In genomic region chr5:144170276-144171024, GRCh38 we compare ENCODE assay signal across 8 cellular contexts. TPM values are rescaled to one million over a fixed set of nuclear protein-coding genes. Genes with fewer than 3 reads are reported as not detected.
DNase-seq lines count a peak whose midpoint lies in the region; ATAC-seq and TF ChIP-seq lines count a peak whose summit lies in the region.

Gene KCTD16, plus strand, starts transcription at chr5:144170873.
Gene YIPF5, minus strand, starts transcription at chr5:144170659. Its CDS starts 704 bp downstream, at chr5:144169955.

- no peaks in the 10 kb centered on the region for H3K9me3 ChIP-seq in testis

- 0 to 1% methylated on average over 24 to 39 of the region's 39 CpGs for WGBS in testis, 2 donors

- no peaks in the 10 kb centered on the region for H3K9me3 Mint-ChIP-seq in activated naive CD8-positive, alpha-beta T cell (ENCODE audit: low read depth)
- peaks cover 2% of the 10 kb centered on the region for H3K9me3 Mint-ChIP-seq in glutamatergic neuron (ENCODE audit: unreplicated experiment)

- TF ChIP-seq CTCF in GM10266 (IDR thresholded peaks at IDR 0.05; ENCODE audit: control insufficient read depth, insufficient read depth, low read depth, missing control alignments) (no peak), glutamatergic neuron (IDR thresholded peaks at IDR 0.05; ENCODE audit: partially characterized antibody, unreplicated experiment) (no peak), omental fat pad (IDR thresholded peaks at IDR 0.05) (no peak), testis (IDR thresholded peaks at IDR 0.05) (peak in 1 of 3 experiments; percentile 8)

- peak within 1 kb of the TSS; percentile 62 to 67 for H3K27ac ChIP-seq in testis

- DNase-seq in GM10266 (ENCODE audit: extremely low spot score) (peak; percentile 90), NCI-H1092 treated with DMSO at 0.1 percent for 48 hours (lab: John Stamatoyannopoulos, UW) (peak; percentile 94), glutamatergic neuron (peak; percentile 95), omental fat pad (ENCODE audit: low spot score) (peak; percentile 77), testis (peak; percentile 97)

- peaks cover 6% of the 10 kb centered on the region for H3K36me3 Mint-ChIP-seq in activated naive CD8-positive, alpha-beta T cell
- no peaks in the 10 kb centered on the region for H3K36me3 Mint-ChIP-seq in glutamatergic neuron (ENCODE audit: unreplicated experiment)

- H3K4me1 Mint-ChIP-seq in activated naive CD8-positive, alpha-beta T cell (ENCODE audit: low read depth), result peaks cover 54% of the 10 kb centered on the region
- H3K4me1 Mint-ChIP-seq in glutamatergic neuron (ENCODE audit: low read depth, unreplicated experiment), result peaks cover 9% of the 10 kb centered on the region

- peaks cover 9% of the 10 kb centered on the region for H3K4me1 ChIP-seq in testis

- H3K4me3 Mint-ChIP-seq in activated naive CD8-positive, alpha-beta T cell, result peak within 1 kb of the TSS; percentile 98
- H3K4me3 Mint-ChIP-seq in glutamatergic neuron (ENCODE audit: unreplicated experiment), result peak within 1 kb of the TSS; percentile 89

- H3K27ac Mint-ChIP-seq in activated naive CD8-positive, alpha-beta T cell, result peak within 1 kb of the TSS; percentile 91
- H3K27ac Mint-ChIP-seq in glutamatergic neuron (ENCODE audit: unreplicated experiment), result peak within 1 kb of the TSS; percentile 60

- TF ChIP-seq POLR2A in testis (IDR thresholded peaks at IDR 0.05), result no peak

- H3K4me3 ChIP-seq in testis, result peak within 1 kb of the TSS; percentile 88 to 94

- no peaks in the 10 kb centered on the region for H3K27me3 ChIP-seq in testis

- ATAC-seq in HG02623 (IDR thresholded peaks at IDR 0.05; ENCODE audit: unreplicated experiment) (peak; percentile 99), SK-N-SH treated with all-trans-retinoic acid at 6 μM for 48 hours (peak; percentile 99), omental fat pad (ENCODE audit: low FRiP score) (peak; percentile 100)

- intact Hi-C loops in testis (cut with DNase I; ENCODE audit: low total_unique reads), result no loop called here

- no peaks in the 10 kb centered on the region for H3K27me3 Mint-ChIP-seq in activated naive CD8-positive, alpha-beta T cell
- no peaks in the 10 kb centered on the region for H3K27me3 Mint-ChIP-seq in glutamatergic neuron (ENCODE audit: unreplicated experiment)

- no peaks in the 10 kb centered on the region for H3K36me3 ChIP-seq in testis (ENCODE audit: low read depth, missing control alignments)

TF ChIP-seq in SK-N-SH treated with all-trans-retinoic acid at 6 μM for 48 hours, 23 proteins besides CTCF, POLR2A, EP300 and RAD21:
- TF ChIP-seq ARNTL (CRISPR knock-in tag; IDR thresholded peaks at IDR 0.05; ENCODE audit: borderline replicate concordance, low read depth) (no peak), ESRRG (CRISPR knock-in tag; IDR thresholded peaks at IDR 0.05) (no peak), CREB5 (CRISPR knock-in tag; IDR thresholded peaks at IDR 0.05; ENCODE audit: low read depth) (no peak), CSDC2 (CRISPR knock-in tag; IDR thresholded peaks at IDR 0.05) (no peak)

RNA-seq across cellular contexts. Expression of gene KCTD16, which starts in this region (rescaled TPM):
- 16.9 TPM for total RNA-seq in glutamatergic neuron (ENCODE audit: unreplicated experiment)
- under 1 TPM in 3 of 4 donors, not detected in 1; 0.09 to 0.19 (median 0.16) TPM for total RNA-seq in omental fat pad
- total RNA-seq in testis, result 1 to 10 TPM; 1.4 to 2.7 TPM
- 3.2 TPM for polyA plus RNA-seq in testis (ENCODE audit: insufficient read depth, low read depth, low replicate concordance)

RNA-seq across cellular contexts. Expression of gene YIPF5, which starts in this region (rescaled TPM):
- 42.5 TPM for total RNA-seq in glutamatergic neuron (ENCODE audit: unreplicated experiment)
- total RNA-seq in omental fat pad, result 10 to 100 TPM; 30.5 to 45.7 (median 44.7) TPM
- total RNA-seq in testis, result 10 to 100 TPM; 42.4 to 54.4 TPM
- polyA plus RNA-seq in testis (ENCODE audit: insufficient read depth, low read depth, low replicate concordance), result 62.3 TPM

Comparison
In these comparisons a context has a peak if more than half of its experiments do, and no peak if none do; other contexts are left out.
1. Peak in every context shown above with its lines: DNase-seq, ATAC-seq, H3K4me3 ChIP-seq and H3K27ac ChIP-seq.